12 cellular contexts compared by ENCODE assay signal in genomic region chr6:33433560-33434191, GRCh38. TPM values are rescaled to one million over a fixed set of nuclear protein-coding genes. Genes with fewer than 3 reads are reported as not detected.
DNase-seq lines count a peak whose midpoint lies in the region; ATAC-seq, FAIRE-seq and TF ChIP-seq lines count a peak whose summit lies in the region.
"Had no signal": no experiment of that assay in that cellular context is flagged by ENCODE, and none has a peak within 500 bp of the region (broad histone marks: within the 10 kb centered on the region; RNA-seq: fewer than 3 reads in every experiment).

No MANE protein-coding gene starts in this region.

- no peak for FAIRE-seq in astrocyte (lab: Jason Lieb, UNC)

- H3K9me3 ChIP-seq in astrocyte (ENCODE audit: insufficient read depth, low read depth, low read length) (no peaks in the 10 kb centered on the region), upper lobe of left lung (no peaks in the 10 kb centered on the region)
- H3K9me3 ChIP-seq: gastrocnemius medialis had no signal

- no peaks in the 10 kb centered on the region for H3K9me2 ChIP-seq in GM23338 (ENCODE audit: insufficient read depth)

- peak; percentile 64 for DNase-seq in GM23338 (ENCODE audit: low spot score)
- DNase-seq in astrocyte (ENCODE audit: low read depth), result peak; percentile 56
- DNase-seq in hepatic stellate cell (ENCODE audit: low spot score), result peak; percentile 87
- DNase-seq in upper lobe of left lung, result no peak
- no peak for DNase-seq in retina
- DNase-seq in NCI-H226, result no peak
- DNase-seq: activated T-cell treated with anti-CD3 and anti-CD28 coated beads for 4 hours; gastrocnemius medialis; NCI-H1417 treated with DMSO at 0.1 percent for 48 hours; NK-92 treated with Interleukin-12 subunit alpha and Interleukin-12 subunit beta, amount 100 ng/mL, for 24 hours had no signal

- H4K20me1 ChIP-seq in GM23338 (replicated peaks; ENCODE audit: insufficient read depth) (no peaks in the 10 kb centered on the region; the same call in 1 of the 2 replicates), astrocyte (ENCODE audit: insufficient read depth, low read length) (peaks cover 56% of the 10 kb centered on the region)

- H3K27me3 ChIP-seq in GM23338 (ENCODE audit: insufficient read depth) (no peaks in the 10 kb centered on the region), astrocyte (ENCODE audit: insufficient read depth, low read length) (no peaks in the 10 kb centered on the region), rectal smooth muscle tissue (ENCODE audit: control insufficient read depth, insufficient read depth, low read length) (no peaks in the 10 kb centered on the region), upper lobe of left lung (no peaks in the 10 kb centered on the region)
- H3K27me3 ChIP-seq: gastrocnemius medialis had no signal

- WGBS in upper lobe of left lung, 2 donors, result 28 to 37% methylated on average over 15 to 16 of the region's 17 CpGs

- H3K4me1 ChIP-seq in GM23338 (ENCODE audit: insufficient read depth), result peaks cover 51% of the 10 kb centered on the region
- H3K4me1 ChIP-seq in astrocyte (ENCODE audit: insufficient read depth, low read length), result peaks cover 36% of the 10 kb centered on the region
- peaks cover 19% of the 10 kb centered on the region for H3K4me1 ChIP-seq in rectal smooth muscle tissue (ENCODE audit: control insufficient read depth, insufficient read depth, low read length)
- peaks cover 15 to 35% (median 33%) of the 10 kb centered on the region in 4 donors for H3K4me1 ChIP-seq in upper lobe of left lung

- ATAC-seq in GM23338 (peak; percentile 52), GM18868 (IDR thresholded peaks at IDR 0.05; ENCODE audit: unreplicated experiment) (no peak), upper lobe of left lung (ENCODE audit: low FRiP score in 2 of 2) (no peak)

- H3K4me3 ChIP-seq in GM23338 (peak overlapping the region; percentile 64), astrocyte (ENCODE audit: insufficient read depth, low read depth, low read length) (no peak overlapping the region), rectal smooth muscle tissue (ENCODE audit: low read length) (no peak overlapping the region), upper lobe of left lung (no peak overlapping the region)

- H3K9ac ChIP-seq in astrocyte (ENCODE audit: low read length) (peak overlapping the region; percentile 79), rectal smooth muscle tissue (ENCODE audit: low read length) (no peak overlapping the region)

- no peak for TF ChIP-seq POLR2A in upper lobe of left lung (IDR thresholded peaks at IDR 0.05)

- peaks cover 61% of the 10 kb centered on the region for H3K79me2 ChIP-seq in GM23338 (replicated peaks; ENCODE audit: insufficient read depth)
- peaks cover 25% of the 10 kb centered on the region for H3K79me2 ChIP-seq in astrocyte (ENCODE audit: insufficient read depth, low read length)

- no peak for TF ChIP-seq EP300 in upper lobe of left lung (IDR thresholded peaks at IDR 0.05)

- H3K9me3 Mint-ChIP-seq in GM23338, result no peaks in the 10 kb centered on the region
- no peaks in the 10 kb centered on the region for H3K9me3 Mint-ChIP-seq in astrocyte (ENCODE audit: unreplicated experiment)

- peaks cover 23% of the 10 kb centered on the region; the same call in 1 of the 2 replicates for H3F3A ChIP-seq in GM23338 (replicated peaks; ENCODE audit: low read depth)

- TF ChIP-seq CTCF in GM23338 (conservative IDR thresholded peaks at IDR 0.05; ENCODE audit: low read depth in 2 of 2), result no peak
- no peak for TF ChIP-seq CTCF in astrocyte (IDR thresholded peaks at IDR 0.05; ENCODE audit: insufficient read depth, low read depth, low read length)
- TF ChIP-seq CTCF in upper lobe of left lung (IDR thresholded peaks at IDR 0.05), result no peak

- H3K27ac Mint-ChIP-seq in GM23338 (peak overlapping the region; percentile 90), astrocyte (ENCODE audit: unreplicated experiment) (peak overlapping the region; percentile 59)

- H3K4me1 Mint-ChIP-seq in GM23338, result peaks cover 49% of the 10 kb centered on the region
- H3K4me1 Mint-ChIP-seq in astrocyte (ENCODE audit: low read depth, unreplicated experiment), result peaks cover 50% of the 10 kb centered on the region

- H3K36me3 ChIP-seq in GM23338 (ENCODE audit: insufficient read depth) (peaks cover 36% of the 10 kb centered on the region), astrocyte (ENCODE audit: insufficient read depth, low read length) (peaks cover 22% of the 10 kb centered on the region), rectal smooth muscle tissue (ENCODE audit: control insufficient read depth, insufficient read depth, low read length) (peaks cover 16% of the 10 kb centered on the region), upper lobe of left lung (peaks cover 0 to 35% (median 24%) of the 10 kb centered on the region in 4 donors)

- H3K36me3 Mint-ChIP-seq in GM23338 (ENCODE audit: low read depth) (peaks cover 62% of the 10 kb centered on the region), astrocyte (ENCODE audit: low read depth, unreplicated experiment) (peaks cover 25% of the 10 kb centered on the region)

- H3K4me2 ChIP-seq in GM23338 (peak overlapping the region; percentile 90), astrocyte (ENCODE audit: low read length) (peak overlapping the region; percentile 82)

- H3K27me3 Mint-ChIP-seq in GM23338 (ENCODE audit: insufficient read depth, low read depth, poor library complexity) (peaks cover 19% of the 10 kb centered on the region), astrocyte (ENCODE audit: low read depth, unreplicated experiment) (no peaks in the 10 kb centered on the region)

- H3K4me3 Mint-ChIP-seq in GM23338 (peak overlapping the region; percentile 80), astrocyte (ENCODE audit: unreplicated experiment) (peak overlapping the region; percentile 66)

- H3K27ac ChIP-seq in GM23338 (ENCODE audit: low read depth) (peak overlapping the region; percentile 100), astrocyte (ENCODE audit: low read depth, low read length) (peak overlapping the region; percentile 5), rectal smooth muscle tissue (ENCODE audit: low read depth, low read length) (peak overlapping the region; percentile 85), upper lobe of left lung (no peak overlapping the region)

- no peak overlapping the region for H2AFZ ChIP-seq in GM23338
- no peak overlapping the region for H2AFZ ChIP-seq in astrocyte (ENCODE audit: low read depth, low read length)

RNA-seq across cellular contexts. Expression of gene SYNGAP1, which starts 13.8 kb away (rescaled TPM):
- 36.9 and 45.0 TPM in 2 replicates for total RNA-seq in GM23338 (2014; rRNA removed; shearing (Covaris generic))
- polyA plus RNA-seq in GM23338 (2016; fragmentation: Nextera tagmentation; extraction: Ambion mirVana), result 12.9 and 13.9 TPM in 2 replicates
- total RNA-seq in astrocyte, result 34.5 and 36.1 TPM in 2 replicates
- total RNA-seq in upper lobe of left lung, result 10 to 100 TPM in 5 of 6 donors, 1 to 10 TPM in 1; 8.2 to 57.6 (median 19.5) TPM

RNA-seq across cellular contexts. Expression of gene CUTA, which starts 15.8 kb away (rescaled TPM):
- 193 and 207 TPM in 2 replicates for total RNA-seq in GM23338 (2014; rRNA removed; shearing (Covaris generic))
- polyA plus RNA-seq in GM23338 (2016; fragmentation: Nextera tagmentation; extraction: Ambion mirVana), result 421 and 426 TPM in 2 replicates
- total RNA-seq in astrocyte, result 232 and 256 TPM in 2 replicates
- total RNA-seq in upper lobe of left lung, result 100 to 1,000 TPM in 4 of 6 donors, 10 to 100 TPM in 2; 53.4 to 171 (median 112) TPM

RNA-seq across cellular contexts. Expression of gene ZBTB9, which starts 20.7 kb away (rescaled TPM):
- 17.9 and 25.2 TPM in 2 replicates for total RNA-seq in GM23338 (2014; rRNA removed; shearing (Covaris generic))
- polyA plus RNA-seq in GM23338 (2016; fragmentation: Nextera tagmentation; extraction: Ambion mirVana), result 13.5 and 13.6 TPM in 2 replicates
- total RNA-seq in astrocyte (9.8 and 10.4 TPM in 2 replicates), upper lobe of left lung (1 to 10 TPM; 3.2 to 8.7 (median 6.1) TPM)

RNA-seq across cellular contexts. Expression of gene PHF1, which starts 22.9 kb away (rescaled TPM):
- total RNA-seq in GM23338 (2014; rRNA removed; shearing (Covaris generic)), result 33.2 and 46.7 TPM in 2 replicates
- polyA plus RNA-seq in GM23338 (2016; fragmentation: Nextera tagmentation; extraction: Ambion mirVana), result 29.4 and 31.4 TPM in 2 replicates
- total RNA-seq in astrocyte (29.7 and 34.3 TPM in 2 replicates), upper lobe of left lung (100 to 1,000 TPM in 1 of 6 donors, 10 to 100 TPM in 5; 61.7 to 150 (median 65.5) TPM)

RNA-seq across cellular contexts. Expression of gene KIFC1, which starts 42.1 kb away (rescaled TPM):
- total RNA-seq in GM23338 (2014; rRNA removed; shearing (Covaris generic)), result 61.7 and 64.4 TPM in 2 replicates
- 10.1 and 10.3 TPM in 2 replicates for polyA plus RNA-seq in GM23338 (2016; fragmentation: Nextera tagmentation; extraction: Ambion mirVana)
- total RNA-seq in astrocyte, result 2.9 and 4.2 TPM in 2 replicates
- 10 to 100 TPM in 1 of 6 donors, 1 to 10 TPM in 5; 1.2 to 11.8 (median 4.4) TPM for total RNA-seq in upper lobe of left lung

Comparison
In these comparisons a context has a peak if more than half of its experiments do, and no peak if none do; other contexts are left out.
1. DNase-seq: peak in GM23338 (single experiment), astrocyte (single experiment) and hepatic stellate cell (single experiment); none in upper lobe of left lung (0 of 2), retina (single experiment) and NCI-H226 (single experiment).
2. H3K27ac ChIP-seq: peak in GM23338 (single experiment), astrocyte (single experiment) and rectal smooth muscle tissue (single experiment); none in upper lobe of left lung (0 of 4).